31 cellular contexts compared by ENCODE assay signal in genomic region chr19:4494691-4495064, GRCh38. TPM values are rescaled to one million over a fixed set of nuclear protein-coding genes. Genes with fewer than 3 reads are reported as not detected.
"Had no signal": no experiment of that assay in that cellular context is flagged by ENCODE, and none has a peak within 500 bp of the region (broad histone marks: within the 10 kb centered on the region; RNA-seq: fewer than 3 reads in every experiment).

No MANE protein-coding gene starts in this region.

- H3K9me3 Mint-ChIP-seq: activated naive CD4-positive, alpha-beta T cell treated with anti-CD3 and anti-CD28 coated beads for 36 hours; activated naive CD8-positive, alpha-beta T cell treated with anti-CD3 and anti-CD28 coated beads, Interleukin-2, amount 50 U/mL, for 24 hours; activated T-cell treated with anti-CD3 and anti-CD28 coated beads, Interleukin-2, amount 50 U/mL, for 24 hours; activated T-helper 2 cell treated with anti-CD3 and anti-CD28 coated beads, Interferon-gamma antibody, Interleukin-2, Interleukin-4, amounts not matched to agents 10 μg/mL and 5 μg/mL and 100 μg/mL, durations not matched to agents 14 hours and 24 hours and 36 hours had no signal

- DNase-seq: activated CD4-positive, alpha-beta T cell treated with anti-CD3 and anti-CD28 coated beads for 1 hour; activated CD4-positive, alpha-beta T cell treated with anti-CD3 and anti-CD28 coated beads for 48 hours; activated CD4-positive, alpha-beta T cell treated with anti-CD3 and anti-CD28 coated beads, Interleukin-2, amount 50 U/mL, for 4 hours; activated CD4-positive, CD25-positive, alpha-beta regulatory T cell; activated CD8-positive, alpha-beta T cell treated with anti-CD3 and anti-CD28 coated beads, Interleukin-2, amount 10 ng/mL, durations not matched to agents 7 days and 5 days; activated gamma-delta T cell; activated naive CD4-positive, alpha-beta T cell treated with anti-CD3 and anti-CD28 coated beads for 36 hours; activated naive CD8-positive, alpha-beta T cell treated with anti-CD3 and anti-CD28 coated beads, Interleukin-2, amount 50 U/mL, for 24 hours; activated T-cell treated with anti-CD3 and anti-CD28 coated beads, Interleukin-2, amount 50 U/mL, for 24 hours; anterior cingulate cortex; brain microvascular endothelial cell; central memory CD4-positive, alpha-beta T cell; NCI-H1105; NCI-H1417 treated with DMSO at 0.1 percent for 48 hours; NCI-H187 treated with DMSO at 0.1 percent for 48 hours; NCI-H2081; NCI-H2171 treated with DMSO at 0.1 percent for 48 hours; NCI-H2227 treated with DMSO at 0.1 percent for 48 hours; NCI-H446; NCI-H510A treated with DMSO at 0.1 percent for 48 hours; NCI-H69; SHP77 treated with DMSO at 0.1 percent for 48 hours; SK-N-SH; T-helper 2 cell; T-helper 9 cell had no signal

- H3K27ac ChIP-seq: brain microvascular endothelial cell, SJSA1, VCaP had no signal

- H3K4me3 Mint-ChIP-seq: activated CD8-positive, alpha-beta T cell treated with anti-CD3 and anti-CD28 coated beads, Interleukin-2, amount 10 ng/mL, durations not matched to agents 7 days and 5 days; activated naive CD4-positive, alpha-beta T cell treated with anti-CD3 and anti-CD28 coated beads for 36 hours; activated naive CD8-positive, alpha-beta T cell; activated naive CD8-positive, alpha-beta T cell treated with anti-CD3 and anti-CD28 coated beads, Interleukin-2, amount 50 U/mL, for 24 hours; activated T-cell treated with anti-CD3 and anti-CD28 coated beads, Interleukin-2, amount 50 U/mL, for 24 hours had no signal

- ATAC-seq: activated CD8-positive, alpha-beta T cell treated with anti-CD3 and anti-CD28 coated beads, Interleukin-2, amount 10 ng/mL, durations not matched to agents 7 days and 5 days; activated naive CD8-positive, alpha-beta T cell treated with anti-CD3 and anti-CD28 coated beads, Interleukin-2, amount 50 U/mL, for 24 hours had no signal

- H3K36me3 Mint-ChIP-seq: activated naive CD8-positive, alpha-beta T cell had no signal

- H3K27me3 Mint-ChIP-seq: activated naive CD8-positive, alpha-beta T cell; activated naive CD8-positive, alpha-beta T cell treated with anti-CD3 and anti-CD28 coated beads, Interleukin-2, amount 50 U/mL, for 24 hours; activated T-cell treated with anti-CD3 and anti-CD28 coated beads, Interleukin-2, amount 50 U/mL, for 24 hours had no signal

- H3K27ac Mint-ChIP-seq: activated CD8-positive, alpha-beta T cell treated with anti-CD3 and anti-CD28 coated beads, Interleukin-2, amount 10 ng/mL, durations not matched to agents 7 days and 5 days; activated naive CD4-positive, alpha-beta T cell treated with anti-CD3 and anti-CD28 coated beads for 36 hours; activated naive CD8-positive, alpha-beta T cell; activated naive CD8-positive, alpha-beta T cell treated with anti-CD3 and anti-CD28 coated beads, Interleukin-2, amount 50 U/mL, for 24 hours; activated T-cell treated with anti-CD3 and anti-CD28 coated beads, Interleukin-2, amount 50 U/mL, for 24 hours; activated T-helper 2 cell treated with anti-CD3 and anti-CD28 coated beads, Interferon-gamma antibody, Interleukin-2, Interleukin-4, amounts not matched to agents 10 μg/mL and 5 μg/mL and 100 μg/mL, durations not matched to agents 14 hours and 24 hours and 36 hours had no signal

- H3K4me1 Mint-ChIP-seq: activated naive CD8-positive, alpha-beta T cell treated with anti-CD3 and anti-CD28 coated beads, Interleukin-2, amount 50 U/mL, for 24 hours had no signal

RNA-seq across cellular contexts. Expression of gene PLIN4, which starts 23.6 kb away (rescaled TPM):
- total RNA-seq: activated CD8-positive, alpha-beta T cell treated with anti-CD3 and anti-CD28 coated beads, Interleukin-2, amount 10 ng/mL, durations not matched to agents 7 days and 5 days; activated naive CD4-positive, alpha-beta T cell treated with anti-CD3 and anti-CD28 coated beads for 36 hours; RPMI7951; SJSA1 had no signal

RNA-seq across cellular contexts. Expression of gene PLIN5, which starts 40.3 kb away (rescaled TPM):
- total RNA-seq: activated CD8-positive, alpha-beta T cell treated with anti-CD3 and anti-CD28 coated beads, Interleukin-2, amount 10 ng/mL, durations not matched to agents 7 days and 5 days; M059J; RPMI7951; SJSA1 had no signal

RNA-seq across cellular contexts. Expression of gene LRG1, which starts 45.2 kb away (rescaled TPM):
- total RNA-seq: activated CD8-positive, alpha-beta T cell treated with anti-CD3 and anti-CD28 coated beads, Interleukin-2, amount 10 ng/mL, durations not matched to agents 7 days and 5 days; RPMI7951; SJSA1 had no signal
